ENCODE assay signal across 13 cellular contexts in the genomic region with DNA sequence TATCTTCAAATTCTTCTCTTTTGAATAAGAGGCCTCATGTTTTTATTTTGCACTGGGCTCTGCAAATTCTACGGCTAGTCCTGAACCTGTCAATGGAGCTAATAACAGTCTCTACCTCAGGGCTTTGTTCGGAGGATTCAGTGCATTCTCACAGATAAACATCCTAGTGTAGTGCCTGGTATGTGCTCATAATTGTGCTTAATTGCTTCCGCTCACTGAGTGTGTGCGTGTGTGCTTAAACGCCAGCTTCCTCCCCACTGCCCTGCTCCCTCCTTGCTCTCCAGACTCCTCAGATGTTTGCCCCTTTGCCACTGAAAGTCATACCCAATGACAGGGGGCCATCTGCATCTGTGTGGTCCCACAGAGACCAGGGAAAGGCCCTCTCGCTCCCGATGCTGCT. TPM values are rescaled to one million over a fixed set of nuclear protein-coding genes. Genes with fewer than 3 reads are reported as not detected.
DNase-seq lines count a peak whose midpoint lies in the region; ATAC-seq, FAIRE-seq and TF ChIP-seq lines count a peak whose summit lies in the region.
"Had no signal": no experiment of that assay in that cellular context is flagged by ENCODE, and none has a peak within 500 bp of the region (broad histone marks: within the 10 kb centered on the region; RNA-seq: fewer than 3 reads in every experiment).

No MANE protein-coding gene starts in this region.

- FAIRE-seq in GM12891 (lab: Jason Lieb, UNC) = peak; percentile 91

- peaks cover 90% of the 10 kb centered on the region for H3K4me1 Mint-ChIP-seq in activated CD4-positive, alpha-beta memory T cell treated with anti-CD3 and anti-CD28 coated beads, Interleukin-2, amount 10 ng/mL, durations not matched to agents 7 days and 5 days

- no peak overlapping the region for H3K4me3 ChIP-seq in A673 (ENCODE audit: low read depth, low read length, poor library complexity, severe bottlenecking)
- H3K4me3 ChIP-seq: dorsolateral prefrontal cortex, smooth muscle cell had no signal

- peak overlapping the region; percentile 93 for H3K27ac Mint-ChIP-seq in activated CD4-positive, alpha-beta memory T cell treated with anti-CD3 and anti-CD28 coated beads, Interleukin-2, amount 10 ng/mL, durations not matched to agents 7 days and 5 days

- no peaks in the 10 kb centered on the region for H3K36me3 ChIP-seq in A673 (ENCODE audit: insufficient read depth, low read length, poor library complexity, severe bottlenecking)

- H3K9me3 Mint-ChIP-seq in activated CD4-positive, alpha-beta memory T cell treated with anti-CD3 and anti-CD28 coated beads, Interleukin-2, amount 10 ng/mL, durations not matched to agents 7 days and 5 days = no peaks in the 10 kb centered on the region

- CTCF ChIA-PET in A673 (lab: Charles Lee) = no interaction called here
- CTCF ChIA-PET in activated CD4-positive, alpha-beta memory T cell treated with anti-CD3 and anti-CD28 coated beads, Interleukin-2, amount 10 ng/mL, durations not matched to agents 7 days and 5 days (lab: Charles Lee) = interaction anchor here (1.3 kb wide), 1 partner anchor 26 kb away, joined by 4 read pairs; no protein-coding TSS in a partner anchor

- no peak overlapping the region for H3K27ac ChIP-seq in A673 (ENCODE audit: low read depth, low read length, poor library complexity, severe bottlenecking)
- H3K27ac ChIP-seq: C4-2B, dorsolateral prefrontal cortex had no signal

- no peaks in the 10 kb centered on the region for H3K27me3 ChIP-seq in A673 (replicated peaks; ENCODE audit: insufficient read depth, low read depth, low read length, poor library complexity)
- H3K27me3 ChIP-seq: dorsolateral prefrontal cortex had no signal

- POLR2A ChIA-PET in A673 (lab: Charles Lee; ENCODE audit: low non-redundant PET) = no interaction called here
- POLR2A ChIA-PET in activated CD4-positive, alpha-beta memory T cell treated with anti-CD3 and anti-CD28 coated beads, Interleukin-2, amount 10 ng/mL, durations not matched to agents 7 days and 5 days (lab: Charles Lee) = interaction anchor here (0.9 to 1.3 kb wide), 2 partner anchors 20 to 100 kb away, joined by 3 to 6 read pairs; no protein-coding TSS in a partner anchor

- no TSS peak for BruUV-seq in A673 (replicated peaks; lab: Mats Ljungman, UMichigan)

- H3K27me3 Mint-ChIP-seq in activated CD4-positive, alpha-beta memory T cell treated with anti-CD3 and anti-CD28 coated beads, Interleukin-2, amount 10 ng/mL, durations not matched to agents 7 days and 5 days = no peaks in the 10 kb centered on the region

- no peaks in the 10 kb centered on the region for H3K9me3 ChIP-seq in A673 (ENCODE audit: low read depth, low read length, poor library complexity, severe bottlenecking)

- DNase-seq in A673 (ENCODE audit: low spot score) (peak; percentile 57), GM12891 (ENCODE audit: insufficient read length, low spot score) (no peak), lung microvascular endothelial cell (ENCODE audit: low read depth in 2 of 2) (peak; percentile 16 to 35), DMS79 treated with DMSO at 0.1 percent for 48 hours (lab: John Stamatoyannopoulos, UW) (no peak), NCI-H446 treated with DMSO at 0.1 percent for 48 hours (lab: John Stamatoyannopoulos, UW) (no peak)
- no peak for DNase-seq in activated CD4-positive, alpha-beta memory T cell treated with anti-CD3 and anti-CD28 coated beads, Interleukin-2, amount 10 ng/mL, durations not matched to agents 7 days and 5 days
- no peak for DNase-seq in effector CD8-positive, alpha-beta T cell (lab: John Stamatoyannopoulos, UW)
- DNase-seq: activated effector memory CD4-positive, alpha-beta T cell treated with anti-CD3 and anti-CD28 coated beads, Interleukin-2, amount 50 U/mL, for 16 hours; dorsolateral prefrontal cortex; T1000 had no signal

- intact Hi-C loops in A673 (cut with micrococcal nuclease; ENCODE audit: unreplicated experiment) = no loop called here

- peaks cover 64% of the 10 kb centered on the region for H3K36me3 Mint-ChIP-seq in activated CD4-positive, alpha-beta memory T cell treated with anti-CD3 and anti-CD28 coated beads, Interleukin-2, amount 10 ng/mL, durations not matched to agents 7 days and 5 days (ENCODE audit: low read depth)

- no peak for TF ChIP-seq CTCF in A673 (conservative IDR thresholded peaks at IDR 0.05; ENCODE audit: low read depth, low read length)

- no peak for ATAC-seq in GM18873 (IDR thresholded peaks at IDR 0.05; ENCODE audit: low FRiP score, unreplicated experiment)

- H3K4me3 Mint-ChIP-seq in activated CD4-positive, alpha-beta memory T cell treated with anti-CD3 and anti-CD28 coated beads, Interleukin-2, amount 10 ng/mL, durations not matched to agents 7 days and 5 days = peak overlapping the region; percentile 6

- peaks cover 13% of the 10 kb centered on the region for H3K4me1 ChIP-seq in A673 (ENCODE audit: insufficient read depth, low read length, poor library complexity, severe bottlenecking)

- TF ChIP-seq POLR2A in GM12891 (IDR thresholded peaks at IDR 0.05; ENCODE audit: low read depth, low read length) = no peak

TF ChIP-seq in GM12891, 5 proteins besides CTCF, POLR2A, EP300 and RAD21:
- TF ChIP-seq SPI1 (IDR thresholded peaks at IDR 0.05; ENCODE audit: low read depth, low read length) (peak; percentile 42), PAX5 (IDR thresholded peaks at IDR 0.05; ENCODE audit: insufficient read depth, low read length, severe bottlenecking) (no peak)

RNA-seq across cellular contexts. Expression of a gene that starts 6.7 kb away (rescaled TPM):
- total RNA-seq in A673 (2021) = 0.75 TPM in 1 of 2 replicates, not detected in the other
- 130 TPM for polyA plus RNA-seq in GM12891 (2012; ENCODE audit: low read depth, missing spikeins)
- total RNA-seq in activated CD4-positive, alpha-beta memory T cell treated with anti-CD3 and anti-CD28 coated beads, Interleukin-2, amount 10 ng/mL, durations not matched to agents 7 days and 5 days = 100 to 1,000 TPM; 133 TPM
- 393 and 773 TPM in 2 replicates for total RNA-seq in lung microvascular endothelial cell

Comparison
In these comparisons a context has a peak if more than half of its experiments do, and no peak if none do; other contexts are left out.
1. DNase-seq: peak in A673 (single experiment) and lung microvascular endothelial cell (2 of 2); none in GM12891 (single experiment), activated CD4-positive, alpha-beta memory T cell treated with anti-CD3 and anti-CD28 coated beads, Interleukin-2, amount 10 ng/mL, durations not matched to agents 7 days and 5 days (single experiment), effector CD8-positive, alpha-beta T cell (single experiment), DMS79 treated with DMSO at 0.1 percent for 48 hours (single experiment) and NCI-H446 treated with DMSO at 0.1 percent for 48 hours (single experiment).
2. RNA of a gene that starts 6.7 kb away (total RNA-seq): 393 to 773 TPM in lung microvascular endothelial cell and 133 TPM in activated CD4-positive, alpha-beta memory T cell treated with anti-CD3 and anti-CD28 coated beads, Interleukin-2, amount 10 ng/mL, durations not matched to agents 7 days and 5 days; 0.75 TPM in A673; every median in the first group is over 10 times any median in the second.